Comparison of ENCODE assay signal across 21 cellular contexts in genomic region chr3:73212683-73213082, GRCh38.
"Had no signal": no experiment of that assay in that cellular context is flagged by ENCODE, and none has a peak within 500 bp of the region (broad histone marks: within the 10 kb centered on the region; RNA-seq: fewer than 3 reads in every experiment).

No MANE protein-coding gene starts in this region.

- DNase-seq: dermis blood vessel endothelial cell; effector memory CD4-positive, alpha-beta T cell; foreskin keratinocyte; glutamatergic neuron; heart right ventricle; hippocampal formation; left cardiac atrium; left lung; mesenchymal stem cell; mucosa of descending colon; naive thymus-derived CD4-positive, alpha-beta T cell; nucleus accumbens; small intestine; stimulated activated CD4-positive, alpha-beta T cell treated with anti-CD3 and anti-CD28 coated beads, Interleukin-12 subunit alpha, Interleukin-12 subunit beta, amount 100 ng/mL, for 4 hours; stimulated activated CD4-positive, alpha-beta T cell treated with anti-CD3 and anti-CD28 coated beads, Interleukin-1b, Interleukin-23, amount 100 ng/mL, for 48 hours; stimulated activated CD4-positive, alpha-beta T cell treated with anti-CD3 and anti-CD28 coated beads, Interleukin-4, amount 100 ng/mL, for 1 hour; stimulated activated CD8-positive, alpha-beta memory T cell treated with anti-CD3 and anti-CD28 coated beads, Interleukin-4, amount 100 ng/mL, for 48 hours; stimulated activated naive CD4-positive, alpha-beta T cell; stimulated activated naive CD8-positive, alpha-beta T cell treated with anti-CD3 and anti-CD28 coated beads, Interleukin-15, amount 100 ng/mL, for 72 hours; transverse colon; upper lobe of right lung had no signal

- ATAC-seq: foreskin keratinocyte; heart right ventricle; left cardiac atrium; left lung; mucosa of descending colon; naive thymus-derived CD4-positive, alpha-beta T cell; stimulated activated naive CD8-positive, alpha-beta T cell treated with anti-CD3 and anti-CD28 coated beads, Interleukin-15, amount 100 ng/mL, for 72 hours; upper lobe of right lung had no signal
